In the genomic region with DNA sequence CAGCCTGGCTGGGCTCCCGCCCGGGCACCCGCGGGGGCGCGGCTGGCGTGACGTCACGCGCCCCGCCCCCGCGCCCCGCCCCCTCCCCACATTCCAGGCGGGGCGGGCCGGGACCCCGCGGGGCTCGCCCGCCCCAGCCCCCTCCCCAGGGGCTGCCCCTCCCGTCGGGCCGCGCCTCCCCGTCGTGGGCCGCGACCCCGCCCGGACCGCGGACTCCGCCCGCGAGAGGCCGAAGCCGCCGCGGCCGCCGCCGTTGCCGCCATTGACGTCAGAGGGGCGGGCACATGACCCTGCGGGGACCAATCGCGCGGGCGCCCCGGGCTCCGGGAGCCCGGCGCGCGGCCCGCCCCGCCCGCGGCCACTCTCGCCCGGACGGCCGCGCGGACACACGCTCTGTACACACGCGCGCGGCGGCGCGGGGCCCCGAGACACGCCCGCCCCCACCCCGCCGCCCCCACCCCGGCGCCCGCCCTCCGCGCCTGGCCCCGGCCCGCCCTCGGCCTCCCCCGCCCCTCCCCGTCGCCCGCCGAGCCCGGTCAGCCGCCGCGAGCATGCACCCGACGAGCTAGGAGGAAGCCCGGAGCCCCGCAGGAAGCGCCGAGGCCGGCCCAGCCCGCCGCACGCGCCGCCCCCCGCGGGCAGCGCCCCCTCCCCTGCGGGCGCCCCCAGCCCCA, we compare ENCODE assay signal across 8 cellular contexts. TPM values are rescaled to one million over a fixed set of nuclear protein-coding genes. Genes with fewer than 3 reads are reported as not detected.
DNase-seq lines count a peak whose midpoint lies in the region; ATAC-seq and TF ChIP-seq lines count a peak whose summit lies in the region.

Gene CMIP, plus strand, starts transcription at position 361 of the 674 bp plus-strand sequence.

- TF ChIP-seq CTCF in heart right ventricle (IDR thresholded peaks at IDR 0.05) (no peak), progenitor cell of endocrine pancreas (IDR thresholded peaks at IDR 0.05; ENCODE audit: unreplicated experiment) (no peak), upper lobe of left lung (IDR thresholded peaks at IDR 0.05) (no peak)

- TF ChIP-seq EP300 in upper lobe of left lung (IDR thresholded peaks at IDR 0.05), result no peak

- DNase-seq in G401 (ENCODE audit: low spot score) (peak; percentile 64), Kasumi-1 (lab: John Stamatoyannopoulos, UW) (peak; percentile 51 to 75), amniotic epithelial cell (ENCODE audit: low read depth) (peak; percentile 63), heart right ventricle (peak; percentile 87 to 88), progenitor cell of endocrine pancreas (ENCODE audit: low spot score, unreplicated experiment) (peak; percentile 74), upper lobe of left lung (peak; percentile 85 to 98)

- TF ChIP-seq POLR2A in upper lobe of left lung (IDR thresholded peaks at IDR 0.05), result peak in 1 of 4 donors; percentile 19

- H3K4me3 ChIP-seq in heart right ventricle, result peak within 1 kb of the TSS; percentile 67 to 91 (median 78)
- H3K4me3 ChIP-seq in upper lobe of left lung, result peak within 1 kb of the TSS; percentile 82 to 99 (median 92)

- H3K27me3 Mint-ChIP-seq in T-helper 1 cell treated with Interleukin-12 subunit alpha and Interleukin-12 subunit beta and Interleukin-4 antibody, amounts not matched to agents 30 μg/mL and 1 μg/mL, for 36 hours (ENCODE audit: low read depth), result peaks cover 38% of the 10 kb centered on the region
- peaks cover 34% of the 10 kb centered on the region for H3K27me3 Mint-ChIP-seq in progenitor cell of endocrine pancreas

- H3K27ac ChIP-seq in heart right ventricle (peak within 1 kb of the TSS; percentile 34 to 98 (median 84)), upper lobe of left lung (peak within 1 kb of the TSS; percentile 86 to 97 (median 93))

- no peaks in the 10 kb centered on the region for H3K9me3 Mint-ChIP-seq in T-helper 1 cell treated with Interleukin-12 subunit alpha and Interleukin-12 subunit beta and Interleukin-4 antibody, amounts not matched to agents 30 μg/mL and 1 μg/mL, for 36 hours
- no peaks in the 10 kb centered on the region for H3K9me3 Mint-ChIP-seq in progenitor cell of endocrine pancreas (ENCODE audit: low read depth)

- H3K36me3 Mint-ChIP-seq in T-helper 1 cell treated with Interleukin-12 subunit alpha and Interleukin-12 subunit beta and Interleukin-4 antibody, amounts not matched to agents 30 μg/mL and 1 μg/mL, for 36 hours (ENCODE audit: low read depth), result peaks cover 9% of the 10 kb centered on the region
- H3K36me3 Mint-ChIP-seq in progenitor cell of endocrine pancreas (ENCODE audit: insufficient read depth), result no peaks in the 10 kb centered on the region

- 1% methylated on average over 37 to 113 of the region's 114 CpGs for WGBS in heart right ventricle, 2 donors
- WGBS in upper lobe of left lung, 2 donors, result no CpG with 5 or more reads among the region's 114 CpGs

- peak; percentile 66 for ATAC-seq in GM21737 (IDR thresholded peaks at IDR 0.05; ENCODE audit: unreplicated experiment)
- peak; percentile 67 to 91 (median 84) for ATAC-seq in heart right ventricle
- ATAC-seq in upper lobe of left lung (ENCODE audit: low FRiP score in 2 of 2), result peak; percentile 76 to 89

- H3K36me3 ChIP-seq in heart right ventricle (no peaks in the 10 kb centered on the region), upper lobe of left lung (no peaks in the 10 kb centered on the region)

- intact Hi-C loops in heart right ventricle (cut with DNase I), result loop anchor here in 5 of 10 donors (5.0 to 10.0 kb wide), 5 partner anchors 38 to 170 kb away; no protein-coding TSS in a partner anchor

- peak within 1 kb of the TSS; percentile 86 for H3K27ac Mint-ChIP-seq in T-helper 1 cell treated with Interleukin-12 subunit alpha and Interleukin-12 subunit beta and Interleukin-4 antibody, amounts not matched to agents 30 μg/mL and 1 μg/mL, for 36 hours
- peak within 1 kb of the TSS; percentile 98 for H3K27ac Mint-ChIP-seq in progenitor cell of endocrine pancreas

- peaks cover 29% of the 10 kb centered on the region for H3K4me1 Mint-ChIP-seq in T-helper 1 cell treated with Interleukin-12 subunit alpha and Interleukin-12 subunit beta and Interleukin-4 antibody, amounts not matched to agents 30 μg/mL and 1 μg/mL, for 36 hours (ENCODE audit: low read depth)
- H3K4me1 Mint-ChIP-seq in progenitor cell of endocrine pancreas (ENCODE audit: low read depth), result peaks cover 32% of the 10 kb centered on the region

- in situ Hi-C loops in G401 (cut with HindIII; ENCODE audit: low sequenced_read_pairs), result no loop called here

- peak within 1 kb of the TSS; percentile 92 for H3K4me3 Mint-ChIP-seq in T-helper 1 cell treated with Interleukin-12 subunit alpha and Interleukin-12 subunit beta and Interleukin-4 antibody, amounts not matched to agents 30 μg/mL and 1 μg/mL, for 36 hours
- peak within 1 kb of the TSS; percentile 90 for H3K4me3 Mint-ChIP-seq in progenitor cell of endocrine pancreas (ENCODE audit: low read depth)

- H3K27me3 ChIP-seq in heart right ventricle (peaks cover 0 to 6% (median 0%) of the 10 kb centered on the region in 7 donors), upper lobe of left lung (no peaks in the 10 kb centered on the region)

- H3K9me3 ChIP-seq in heart right ventricle, result no peaks in the 10 kb centered on the region
- H3K9me3 ChIP-seq in upper lobe of left lung, result no peaks in the 10 kb centered on the region

- H3K4me1 ChIP-seq in heart right ventricle (peaks cover 5 to 47% (median 33%) of the 10 kb centered on the region in 9 donors), upper lobe of left lung (peaks cover 23 to 42% (median 35%) of the 10 kb centered on the region in 4 donors)

RNA-seq across cellular contexts. Expression of gene CMIP, which starts in this region (rescaled TPM):
- total RNA-seq in G401 (2014; rRNA removed; shearing (Covaris generic)), result 4.6 and 8.6 TPM in 2 replicates
- 10 to 100 TPM in 9 of 10 donors, 1 to 10 TPM in 1; 8.8 to 32.8 (median 14.0) TPM for total RNA-seq in heart right ventricle
- polyA plus RNA-seq in heart right ventricle, result 1 to 10 TPM; 5.4 to 7.2 TPM
- total RNA-seq in progenitor cell of endocrine pancreas, result 62.5 and 62.7 TPM in 2 replicates
- 100 to 1,000 TPM in 1 of 6 donors, 10 to 100 TPM in 5; 48.3 to 109 (median 67.6) TPM for total RNA-seq in upper lobe of left lung

Comparison
In these comparisons a context has a peak if more than half of its experiments do, and no peak if none do; other contexts are left out.
1. Peak in every context shown above with its lines: DNase-seq, ATAC-seq, H3K4me3 ChIP-seq and H3K27ac ChIP-seq.